Comparison of ENCODE assay signal across 30 cellular contexts in genomic region chr1:18422954-18423353, GRCh38. TPM values are rescaled to one million over a fixed set of nuclear protein-coding genes. Genes with fewer than 3 reads are reported as not detected.
DNase-seq lines count a peak whose midpoint lies in the region; ATAC-seq, FAIRE-seq and TF ChIP-seq lines count a peak whose summit lies in the region.
"Had no signal": no experiment of that assay in that cellular context is flagged by ENCODE, and none has a peak within 500 bp of the region (broad histone marks: within the 10 kb centered on the region; RNA-seq: fewer than 3 reads in every experiment).

No MANE protein-coding gene starts in this region.

- H3K23ac ChIP-seq in H1 (ENCODE audit: insufficient read length): no peak overlapping the region
- no peak overlapping the region for H3K23ac ChIP-seq in neuronal stem cell (ENCODE audit: low read depth, low read length, poor library complexity)

- 22% methylated on average over 5 of the region's 5 CpGs for WGBS in K562 (ENCODE audit: insufficient coverage, low coverage, missing lambda C conversion rate)
- 90% methylated on average over 5 of the region's 5 CpGs; no CpG with 5 or more reads in 1 of the 2 experiments for WGBS in H1 (ENCODE audit: extremely low coverage in 1 of 2, insufficient coverage in 1 of 2, insufficient read length in 1 of 2, insufficient replicate concordance in 2 of 2, low coverage in 1 of 2, low lambda C conversion rate in 2 of 2, missing lambda C conversion rate in 1 of 2), 2 experiments
- no CpG with 5 or more reads among the region's 5 CpGs for WGBS in neuronal stem cell (ENCODE audit: extremely low coverage in 2 of 2, insufficient read length in 2 of 2, insufficient replicate concordance in 1 of 2), 2 donors

- no peaks in the 10 kb centered on the region for H3K79me1 ChIP-seq in H1 (ENCODE audit: low read depth, low read length)
- no peaks in the 10 kb centered on the region for H3K79me1 ChIP-seq in neuronal stem cell (ENCODE audit: low read depth, low read length)

- BruUV-seq in K562 (replicated peaks; lab: Mats Ljungman, UMichigan): no TSS peak

- H2BK20ac ChIP-seq in H1 (ENCODE audit: low read length): peak overlapping the region; percentile 63; the same call in 1 of the 2 replicates

- no peak overlapping the region for H3K14ac ChIP-seq in H1 (ENCODE audit: insufficient read length)
- H3K14ac ChIP-seq in neuronal stem cell (ENCODE audit: low read length): no peak overlapping the region

- H3K36me3 ChIP-seq in K562 (ENCODE audit: control insufficient read depth, insufficient read depth, low read length): no peaks in the 10 kb centered on the region
- H3K36me3 ChIP-seq in H1 (ENCODE audit: control insufficient read depth in 2 of 4, insufficient read depth in 4 of 4, low read length in 3 of 4): no peaks in the 10 kb centered on the region
- no peaks in the 10 kb centered on the region for H3K36me3 ChIP-seq in neuronal stem cell (replicated peaks in 1 of 2; ENCODE audit: control insufficient read depth in 2 of 2, insufficient read depth in 2 of 2, low read length in 2 of 2)
- H3K36me3 ChIP-seq: BE2C, BLaER1 had no signal

- H4K20me1 ChIP-seq in K562 (replicated peaks; ENCODE audit: control insufficient read depth, insufficient read depth, low read length) (no peaks in the 10 kb centered on the region), H1 (replicated peaks in 1 of 2; ENCODE audit: control insufficient read depth in 1 of 2, insufficient read depth in 2 of 2, low read length in 2 of 2) (no peaks in the 10 kb centered on the region)
- H4K20me1 ChIP-seq: BLaER1 had no signal

- H3K27ac ChIP-seq in K562 (ENCODE audit: extremely low read depth, low read depth, low read length) (peak overlapping the region; percentile 26), H1 (ENCODE audit: low read depth, low read length) (no peak overlapping the region), neuronal stem cell (replicated peaks; ENCODE audit: low read length) (no peak overlapping the region)
- H3K27ac ChIP-seq: BLaER1 had no signal

- ATAC-seq in K562: no peak
- no peak for ATAC-seq in HG03159 (IDR thresholded peaks at IDR 0.05; ENCODE audit: unreplicated experiment)
- ATAC-seq: GM12878 had no signal

- H4K5ac ChIP-seq in H1 (ENCODE audit: insufficient read length, low read depth, low read length): no peak overlapping the region

- H3K4me1 ChIP-seq in K562 (replicated peaks in 1 of 2; ENCODE audit: control insufficient read depth in 2 of 2, insufficient read depth in 2 of 2, low read length in 2 of 2) (peaks cover 0 to 25% of the 10 kb centered on the region in 2 experiments; a peak in 3 of 5 replicates), H1 (replicated peaks in 1 of 4; ENCODE audit: control insufficient read depth in 3 of 4, insufficient read depth in 4 of 4, low read length in 3 of 4) (peaks cover 8 to 14% (median 12%) of the 10 kb centered on the region in 4 experiments; a peak in 6 of 7 replicates), neuronal stem cell (ENCODE audit: control insufficient read depth in 2 of 2, insufficient read depth in 1 of 2, low read depth in 1 of 2, low read length in 2 of 2) (peaks cover 0 to 7% of the 10 kb centered on the region in 2 donors)
- H3K4me1 ChIP-seq: BE2C, BLaER1 had no signal

- TF ChIP-seq EP300 in K562 (IDR thresholded peaks at IDR 0.05; ENCODE audit: low read length) (no peak), H1 (IDR thresholded peaks at IDR 0.05; ENCODE audit: borderline replicate concordance in 1 of 2, low read depth in 2 of 2, low read length in 2 of 2) (no peak)

- POLR2A ChIA-PET in K562 (lab: Yijun Ruan, JAX): interaction anchor here (0.6 kb wide), 1 partner anchor 37 kb away, joined by 3 read pairs; no protein-coding TSS in a partner anchor
- POLR2A ChIA-PET in H1 (lab: Charles Lee; ENCODE audit: partially characterized antibody): interaction anchor here (1.1 kb wide), 1 partner anchor 58 kb away, joined by 4 read pairs; the partner anchor contains the start of gene KLHDC7A

- H2AK5ac ChIP-seq in H1 (ENCODE audit: low read depth, low read length) (no peak overlapping the region), neuronal stem cell (ENCODE audit: low read depth, low read length) (no peak overlapping the region)

- H3K79me2 ChIP-seq in K562 (ENCODE audit: control insufficient read depth, insufficient read depth, low read length) (no peaks in the 10 kb centered on the region), H1 (ENCODE audit: control insufficient read depth in 1 of 2, insufficient read depth in 2 of 2, low read length in 2 of 2) (no peaks in the 10 kb centered on the region)

- TF ChIP-seq CTCF in K562 (IDR thresholded peaks at IDR 0.05 in 2 of 3, conservative IDR thresholded peaks at IDR 0.05 in 1 of 3; ENCODE audit: insufficient read depth in 2 of 3, low read depth in 1 of 3, low read length in 3 of 3) (no peak), H1 (IDR thresholded peaks at IDR 0.05; ENCODE audit: control extremely low read depth in 1 of 3, insufficient read depth in 1 of 3, low read depth in 1 of 3, low read length in 3 of 3) (no peak)

- no peak overlapping the region for H3K4ac ChIP-seq in H1 (replicated peaks; ENCODE audit: insufficient read length, low read depth, low read length)
- H3K4ac ChIP-seq in neuronal stem cell (ENCODE audit: low read length): no peak overlapping the region

- H3K9me1 ChIP-seq in K562 (ENCODE audit: control insufficient read depth, insufficient read depth, low read length): no peaks in the 10 kb centered on the region

- no peak overlapping the region for H2BK12ac ChIP-seq in H1 (ENCODE audit: low read depth, low read length)
- H2BK12ac ChIP-seq in neuronal stem cell (ENCODE audit: low read length): no peak overlapping the region

- DNase-seq in K562 (ENCODE audit: extremely low read depth in 1 of 4, low spot score in 3 of 4) (no peak), H1 (ENCODE audit: low read depth in 1 of 2, low spot score in 2 of 2) (no peak), neuronal stem cell (ENCODE audit: low spot score) (no peak), T-helper 9 cell (no peak), HK-2 (ENCODE audit: unreplicated experiment) (no peak)
- DNase-seq: 8988T; ACHN; BE2C; C1 segment of cervical spinal cord; CD4-positive, alpha-beta memory T cell; CD4-positive, CD25-positive, alpha-beta regulatory T cell; CD8-positive, alpha-beta memory T cell; COR-L47; DMS 273 treated with DMSO at 0.1 percent for 48 hours; DMS153; DMS53; DMS79; DND-41; EL; GDM1 had no signal

- intact Hi-C loops in K562 (cut with micrococcal nuclease): no loop called here

- FAIRE-seq in K562 (lab: Jason Lieb, UNC): no peak
- no peak for FAIRE-seq in H1 (lab: Jason Lieb, UNC)
- FAIRE-seq: A204.1, GM12878, GM12892, GM18507 had no signal

- peak overlapping the region; percentile 12; the same call in 1 of the 2 replicates for H2BK5ac ChIP-seq in H1 (ENCODE audit: low read depth, low read length)
- H2BK5ac ChIP-seq in neuronal stem cell (ENCODE audit: low read length): no peak overlapping the region

- H3K4me2 ChIP-seq in K562 (ENCODE audit: insufficient read depth, low read length) (no peak overlapping the region), H1 (ENCODE audit: insufficient read depth in 1 of 2, low read depth in 2 of 2, low read length in 2 of 2) (no peak overlapping the region), neuronal stem cell (ENCODE audit: insufficient read depth, low read length, poor library complexity, severe bottlenecking) (no peak overlapping the region)
- H3K4me2 ChIP-seq: BLaER1 had no signal

- H2BK120ac ChIP-seq in H1 (replicated peaks; ENCODE audit: low read depth, low read length) (no peak overlapping the region), neuronal stem cell (ENCODE audit: low read depth, low read length) (no peak overlapping the region)

- no peak overlapping the region for H3K56ac ChIP-seq in H1 (replicated peaks; ENCODE audit: insufficient read length, low read depth, low read length)

- in situ Hi-C loops in K562 (cut with MboI): no loop called here

- H2BK15ac ChIP-seq in H1 (ENCODE audit: low read length) (no peak overlapping the region), neuronal stem cell (ENCODE audit: low read length) (no peak overlapping the region)

- H4K8ac ChIP-seq in H1 (ENCODE audit: extremely low read depth, insufficient read depth, low read length) (no peak overlapping the region), neuronal stem cell (ENCODE audit: low read depth, low read length) (no peak overlapping the region)

- H3K9me3 ChIP-seq in K562 (replicated peaks; ENCODE audit: control insufficient read depth, insufficient read depth, low read depth, low read length) (no peaks in the 10 kb centered on the region; the same call in 1 of the 2 replicates), H1 (ENCODE audit: insufficient read depth in 2 of 2, low read depth in 1 of 2, low read length in 1 of 2) (peaks cover 0 to 3% of the 10 kb centered on the region in 2 experiments; a peak in 1 of 4 replicates), neuronal stem cell (replicated peaks in 1 of 2; ENCODE audit: control insufficient read depth in 2 of 2, insufficient read depth in 1 of 2, low read depth in 1 of 2, low read length in 2 of 2) (peaks cover 0 to 2% of the 10 kb centered on the region in 2 donors)
- H3K9me3 ChIP-seq: BE2C had no signal

- CTCF ChIA-PET in K562 (lab: Yijun Ruan, JAX; ENCODE audit: low intra/inter-chr PET ratio): no interaction called here
- CTCF ChIA-PET in H1 (lab: Charles Lee; ENCODE audit: partially characterized antibody): interaction anchor here (0.6 to 0.7 kb wide), 3 partner anchors 15 to 56 kb away, joined by 3 to 4 read pairs (median 3); no protein-coding TSS in a partner anchor

- H3K23me2 ChIP-seq in H1 (ENCODE audit: low read depth, low read length): peaks cover 3% of the 10 kb centered on the region; the same call in 1 of the 2 replicates

- no peak overlapping the region for H3K9ac ChIP-seq in K562 (ENCODE audit: insufficient read depth in 1 of 2, low read depth in 2 of 2, low read length in 2 of 2)
- no peak overlapping the region for H3K9ac ChIP-seq in H1 (replicated peaks in 1 of 4; ENCODE audit: extremely low read depth in 1 of 4, low read depth in 3 of 4, low read length in 3 of 4)
- H3K9ac ChIP-seq in neuronal stem cell (ENCODE audit: low read depth, low read length, poor library complexity): no peak overlapping the region
- H3K9ac ChIP-seq: BLaER1 had no signal

- no peak for TF ChIP-seq POLR2A in K562 (conservative IDR thresholded peaks at IDR 0.05)
- TF ChIP-seq POLR2A in H1 (IDR thresholded peaks at IDR 0.05; ENCODE audit: control extremely low read depth in 1 of 2, low read depth in 2 of 2, low read length in 2 of 2): no peak

- peak overlapping the region; percentile 45; the same call in 1 of the 2 replicates for H2AFZ ChIP-seq in K562 (ENCODE audit: low read depth, low read length)
- H2AFZ ChIP-seq in H1 (ENCODE audit: low read length): no peak overlapping the region
- no peak overlapping the region for H2AFZ ChIP-seq in neuronal stem cell (ENCODE audit: low read length)

- no peak overlapping the region for H3K18ac ChIP-seq in H1 (ENCODE audit: extremely low read depth, low read length)
- peak overlapping the region; percentile 15 for H3K18ac ChIP-seq in neuronal stem cell (ENCODE audit: low read length)

- H4K91ac ChIP-seq in H1 (replicated peaks; ENCODE audit: insufficient read length, low read length): no peak overlapping the region
- H4K91ac ChIP-seq in neuronal stem cell (ENCODE audit: low read depth, low read length, poor library complexity): no peak overlapping the region

- no peak for TF ChIP-seq RAD21 in K562 (CRISPR knock-in tag; conservative IDR thresholded peaks at IDR 0.05 in 1 of 2, IDR thresholded peaks at IDR 0.05 in 1 of 2)
- TF ChIP-seq RAD21 in H1 (IDR thresholded peaks at IDR 0.05 in 1 of 2, conservative IDR thresholded peaks at IDR 0.05 in 1 of 2; ENCODE audit: low read depth in 2 of 2, low read length in 2 of 2): no peak

- H3K4me3 ChIP-seq in K562 (no peak overlapping the region), H1 (ENCODE audit: extremely low read depth in 1 of 4, insufficient read depth in 2 of 4, low read depth in 3 of 4, low read length in 4 of 4) (no peak overlapping the region), neuronal stem cell (ENCODE audit: low read length in 2 of 2) (no peak overlapping the region)
- H3K4me3 ChIP-seq: BLaER1, GM12878 had no signal

- H3K27me3 ChIP-seq in K562 (ENCODE audit: control insufficient read depth in 2 of 2, insufficient read depth in 2 of 2, low read length in 2 of 2) (no peaks in the 10 kb centered on the region), H1 (replicated peaks in 1 of 4; ENCODE audit: control insufficient read depth in 3 of 4, extremely low read depth in 1 of 4, insufficient read depth in 3 of 4, low read length in 3 of 4) (no peaks in the 10 kb centered on the region), neuronal stem cell (ENCODE audit: control insufficient read depth in 3 of 3, insufficient read depth in 3 of 3, low read depth in 1 of 3, low read length in 3 of 3) (no peaks in the 10 kb centered on the region)
- H3K27me3 ChIP-seq: BE2C, BLaER1 had no signal

RNA-seq across cellular contexts. Expression of gene KLHDC7A, which starts 57.8 kb away (rescaled TPM):
- total RNA-seq in K562 (2011; cell fraction: chromatin; rRNA removed; ENCODE audit: low replicate concordance): not detected in 2 replicates
- not detected in 2 replicates for total RNA-seq in K562 (2011; cell fraction: nucleolus; rRNA removed)
- total RNA-seq in K562 (2011; cell fraction: nucleoplasm; rRNA removed): not detected in 2 replicates
- total RNA-seq in K562 (2014; rRNA removed) (0.04 TPM in 1 of 2 replicates, not detected in the other), K562 (2014; rRNA removed; fragmentation: Illumina TruSeq; extraction: Trizol) (not detected in 2 replicates), K562 (2015; rRNA removed; fragmentation: Illumina TruSeq; extraction: Trizol) (0.04 TPM in 1 of 2 replicates, not detected in the other), K562 (2021) (0.02 TPM in 1 of 2 replicates, not detected in the other)
- polyA plus RNA-seq in K562 (2011; rRNA removed) (not detected in 2 replicates), K562 (2014; fragmentation: Illumina TruSeq; extraction: Trizol) (0.01 TPM in 1 of 2 replicates, not detected in the other), K562 (2014; fragmentation: Nextera tagmentation; extraction: Ambion mirVana) (not detected), K562 (2014; rRNA removed) (0.01 TPM in 1 of 2 replicates, not detected in the other), H1 (2011; rRNA removed) (3.9 and 8.5 TPM in 2 replicates)
- not detected in 2 replicates for polyA plus RNA-seq in K562 (2011; cell fraction: cytosol; rRNA removed)
- polyA plus RNA-seq in K562 (2011; cell fraction: nucleus; rRNA removed): not detected in 2 replicates
- polyA plus RNA-seq in K562 (2012): 0.08 and 0.16 TPM in 2 replicates
- not detected in 2 replicates for polyA minus RNA-seq in K562 (2011; rRNA and poly(A)+ RNA removed)
- polyA minus RNA-seq in K562 (2011; cell fraction: cytosol; rRNA and poly(A)+ RNA removed): not detected in 2 replicates
- not detected in 2 replicates for polyA minus RNA-seq in K562 (2011; cell fraction: nucleus; rRNA and poly(A)+ RNA removed)
- total RNA-seq in H1 (2021; fragmentation: NEBNext Ultra II Directional; extraction: Animal tissue kit (Norgen Biotek cat#: 25700)): 18.9 and 19.1 TPM in 2 replicates
- polyA plus RNA-seq in H1 (2011; cell fraction: cytosol; rRNA removed): 6.8 TPM
- 15.3 TPM for polyA plus RNA-seq in H1 (2011; cell fraction: nucleus; rRNA removed)
- 7.8 to 11.5 TPM (median 10.0 TPM) in 4 replicates for polyA plus RNA-seq in H1 (2012, experiment 1 of 2)
- polyA plus RNA-seq in H1 (2012, experiment 2 of 2): 8.7 TPM
- 17.9 TPM for polyA plus RNA-seq in H1 (2013, experiment 1 of 2)
- 18.2 TPM for polyA plus RNA-seq in H1 (2013, experiment 2 of 2)
- 9.1 and 9.2 TPM in 2 replicates for polyA minus RNA-seq in H1 (2011; rRNA and poly(A)+ RNA removed)
- 11.3 TPM for polyA minus RNA-seq in H1 (2011; cell fraction: cytosol; rRNA and poly(A)+ RNA removed)
- polyA minus RNA-seq in H1 (2011; cell fraction: nucleus; rRNA and poly(A)+ RNA removed): 21.2 TPM
- 0.18 TPM for polyA plus RNA-seq in neuronal stem cell (2013, experiment 1 of 2)
- 0.21 TPM for polyA plus RNA-seq in neuronal stem cell (2013, experiment 2 of 2)
- total RNA-seq: A673; CD4-positive, alpha-beta memory T cell; CD4-positive, CD25-positive, alpha-beta regulatory T cell; CD8-positive, alpha-beta memory T cell; Daoy; GM12878 had no signal
- polyA plus RNA-seq: AG04450; CD14-positive monocyte; CD4-positive, alpha-beta memory T cell; CD4-positive, CD25-positive, alpha-beta regulatory T cell; CD8-positive, alpha-beta memory T cell; GM12878 had no signal

Comparison
In these comparisons a context has a peak if more than half of its experiments do, and no peak if none do; other contexts are left out.
1. RNA of gene KLHDC7A, which starts 57.8 kb away (total RNA-seq): 18.9 to 19.1 TPM in H1; 0.02 to 0.04 TPM in K562; every median in the first group is over 10 times any median in the second.